In the genomic region with DNA sequence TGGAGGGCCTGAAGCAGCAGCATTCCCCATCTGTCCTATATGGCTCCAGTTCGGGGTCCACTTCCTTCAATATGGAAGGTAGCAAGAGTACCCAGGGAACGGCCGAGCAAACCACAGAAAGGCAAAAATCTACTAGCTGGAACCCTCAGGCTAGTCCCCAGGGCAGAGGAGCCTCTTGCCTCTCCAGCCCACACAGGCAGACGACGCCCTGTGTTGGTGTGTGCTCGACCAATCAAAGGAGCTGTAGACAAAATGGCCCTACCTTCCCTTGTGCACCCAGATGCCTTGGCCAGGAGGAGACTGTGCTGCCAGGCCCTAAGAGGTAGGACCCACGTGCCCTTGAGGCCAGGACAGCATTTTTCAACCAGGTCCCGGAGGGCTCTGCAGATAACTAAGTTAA, we compare ENCODE assay signal across 17 cellular contexts.
A peak's percentile ranks its signal among the peaks of the same experiment; 100 is the strongest.
DNase-seq lines count a peak whose midpoint lies in the region; ATAC-seq and TF ChIP-seq lines count a peak whose summit lies in the region.
"Had no signal": no experiment of that assay in that cellular context is flagged by ENCODE, and none has a peak within 500 bp of the region (broad histone marks: within the 10 kb centered on the region; RNA-seq: fewer than 3 reads in every experiment).

No MANE protein-coding gene starts in this region.

- H3K27me3 ChIP-seq in HCT116 (ENCODE audit: insufficient read depth, low read length) (no peaks in the 10 kb centered on the region), lower lobe of right lung (ENCODE audit: low read depth) (no peaks in the 10 kb centered on the region), thymus (ENCODE audit: control insufficient read depth, insufficient read depth) (no peaks in the 10 kb centered on the region)
- H3K27me3 ChIP-seq: adrenal gland, BE2C, SJCRH30 had no signal

- H2AFZ ChIP-seq in HCT116 (ENCODE audit: low read depth, low read length, poor library complexity, severe bottlenecking), result no peak overlapping the region

- no peak for TF ChIP-seq POLR2A in HCT116 (IDR thresholded peaks at IDR 0.05; ENCODE audit: borderline replicate concordance, extremely low read depth, insufficient read depth, insufficient read length)

- peaks cover 6% of the 10 kb centered on the region for H3K36me3 Mint-ChIP-seq in endothelial cell (ENCODE audit: low read depth, unreplicated experiment)

- H3K36me3 ChIP-seq in HCT116 (ENCODE audit: control insufficient read depth in 1 of 2, insufficient read depth in 2 of 2, low read length in 2 of 2), result no peaks in the 10 kb centered on the region
- H3K36me3 ChIP-seq in lower lobe of right lung, result no peaks in the 10 kb centered on the region
- H3K36me3 ChIP-seq in thymus (ENCODE audit: control insufficient read depth, insufficient read depth), result peaks cover 23% of the 10 kb centered on the region
- H3K36me3 ChIP-seq: BE2C, SJCRH30 had no signal

- ATAC-seq in HCT116, result peak; percentile 24; the same call in 1 of the 2 replicates
- no peak for ATAC-seq in lower lobe of right lung
- ATAC-seq in GM21381 (IDR thresholded peaks at IDR 0.05; ENCODE audit: unreplicated experiment), result no peak

- H3K4me3 ChIP-seq in HCT116 (replicated peaks in 1 of 2; ENCODE audit: low read depth in 1 of 2, low read length in 2 of 2), result no peak overlapping the region
- no peak overlapping the region for H3K4me3 ChIP-seq in lower lobe of right lung
- H3K4me3 ChIP-seq in thymus (ENCODE audit: low read length), result no peak overlapping the region
- H3K4me3 ChIP-seq in coronary artery, result no peak overlapping the region
- H3K4me3 ChIP-seq: adrenal gland, SJCRH30 had no signal

- CTCF ChIA-PET in HCT116 (lab: Charles Lee), result no interaction called here

- H3K9me3 Mint-ChIP-seq in endothelial cell (ENCODE audit: unreplicated experiment), result no peaks in the 10 kb centered on the region
- H3K9me3 Mint-ChIP-seq: activated CD4-positive, alpha-beta T cell treated with anti-CD3 and anti-CD28 coated beads, Interleukin-2, amount 10 ng/mL, durations not matched to agents 7 days and 5 days; endodermal cell; nephron had no signal

- H3K27ac ChIP-seq in HCT116 (ENCODE audit: low read depth, low read length) (no peak overlapping the region), angular gyrus (ENCODE audit: low read depth, low read length) (peak overlapping the region; percentile 70), lower lobe of right lung (peak overlapping the region; percentile 72), thymus (ENCODE audit: low read depth) (peak overlapping the region; percentile 1), coronary artery (peak overlapping the region in 1 of 2 donors; percentile 43)
- H3K27ac ChIP-seq: SJCRH30 had no signal

- no peak overlapping the region for H3K4me3 Mint-ChIP-seq in endothelial cell (ENCODE audit: unreplicated experiment)
- H3K4me3 Mint-ChIP-seq: activated CD4-positive, alpha-beta T cell treated with anti-CD3 and anti-CD28 coated beads, Interleukin-2, amount 10 ng/mL, durations not matched to agents 7 days and 5 days; endodermal cell; nephron had no signal

- H3K9ac ChIP-seq in HCT116 (ENCODE audit: low read length), result no peak overlapping the region

- peaks cover 10% of the 10 kb centered on the region for H3K27me3 Mint-ChIP-seq in endothelial cell (ENCODE audit: unreplicated experiment)
- H3K27me3 Mint-ChIP-seq: activated CD4-positive, alpha-beta T cell treated with anti-CD3 and anti-CD28 coated beads, Interleukin-2, amount 10 ng/mL, durations not matched to agents 7 days and 5 days had no signal

- H4K20me1 ChIP-seq in HCT116 (ENCODE audit: insufficient read depth), result no peaks in the 10 kb centered on the region

- no peaks in the 10 kb centered on the region; the same call in 1 of the 2 replicates for H3K79me2 ChIP-seq in HCT116 (ENCODE audit: insufficient read depth, low read length)

- DNase-seq in HCT116 (ENCODE audit: low read depth, low spot score), result no peak
- DNase-seq in lower lobe of right lung, result no peak
- DNase-seq in endothelial cell (ENCODE audit: low spot score), result no peak
- no peak for DNase-seq in coronary artery (ENCODE audit: low spot score)
- DNase-seq: activated CD4-positive, alpha-beta T cell treated with anti-CD3 and anti-CD28 coated beads, Interleukin-2, amount 10 ng/mL, durations not matched to agents 7 days and 5 days; adrenal gland; BE2C; caudate nucleus; endodermal cell; foreskin fibroblast; NCI-H2081; NCI-H526 treated with DMSO at 0.1 percent for 48 hours; SJCRH30 had no signal

- no peak overlapping the region for H3K4me2 ChIP-seq in HCT116 (ENCODE audit: low read length)

- no peak overlapping the region for H3K27ac Mint-ChIP-seq in endothelial cell (ENCODE audit: unreplicated experiment)
- H3K27ac Mint-ChIP-seq: endodermal cell, nephron had no signal

- POLR2A ChIA-PET in HCT116 (lab: Charles Lee), result no interaction called here

- TF ChIP-seq CTCF in HCT116 (IDR thresholded peaks at IDR 0.05 in 2 of 3, conservative IDR thresholded peaks at IDR 0.05 in 1 of 3; ENCODE audit: borderline replicate concordance in 1 of 3, insufficient read depth in 1 of 3, low read depth in 2 of 3, low read length in 2 of 3) (no peak), lower lobe of right lung (IDR thresholded peaks at IDR 0.05) (no peak), endothelial cell (IDR thresholded peaks at IDR 0.05; ENCODE audit: unreplicated experiment) (no peak), coronary artery (IDR thresholded peaks at IDR 0.05) (no peak)

- no peaks in the 10 kb centered on the region for H3K9me2 ChIP-seq in HCT116 (ENCODE audit: insufficient read depth)

- H3K4me1 ChIP-seq in HCT116 (ENCODE audit: control insufficient read depth in 1 of 2, insufficient read depth in 2 of 2, low read length in 2 of 2), result peaks cover 4 to 10% of the 10 kb centered on the region in 2 experiments; a peak in 3 of 4 replicates
- peaks cover 81% of the 10 kb centered on the region for H3K4me1 ChIP-seq in lower lobe of right lung
- peaks cover 88% of the 10 kb centered on the region for H3K4me1 ChIP-seq in thymus (ENCODE audit: control insufficient read depth, insufficient read depth, low read length)

- TF ChIP-seq RAD21 in HCT116 (IDR thresholded peaks at IDR 0.05; ENCODE audit: low read depth), result no peak

- H3K9me3 ChIP-seq in HCT116 (ENCODE audit: control insufficient read depth in 1 of 2, insufficient read depth in 1 of 2, low read depth in 1 of 2, low read length in 2 of 2) (no peaks in the 10 kb centered on the region), lower lobe of right lung (no peaks in the 10 kb centered on the region), thymus (ENCODE audit: control insufficient read depth) (no peaks in the 10 kb centered on the region)
- H3K9me3 ChIP-seq: adrenal gland, BE2C, SJCRH30 had no signal

- 95% methylated on average over 8 of the region's 8 CpGs for WGBS in thymus

- intact Hi-C loops in HCT116 (cut with micrococcal nuclease) (no loop called here), lower lobe of right lung (cut with DNase I) (no loop called here)

- no TSS peak for BruUV-seq in HCT116 (replicated peaks; lab: Mats Ljungman, UMichigan)

- H3K4me1 Mint-ChIP-seq in endothelial cell (ENCODE audit: unreplicated experiment), result peaks cover 30% of the 10 kb centered on the region

- RAD21 ChIA-PET in HCT116 (lab: Charles Lee; ENCODE audit: low non-redundant PET in 1 of 2, low total read pairs in 2 of 2, uncharacterized antibody in 2 of 2, unreplicated experiment in 2 of 2), result no interaction called here

TF ChIP-seq in HCT116, 20 proteins besides CTCF, POLR2A, EP300 and RAD21:
- no peak for TF ChIP-seq CBX3 (IDR thresholded peaks at IDR 0.05; ENCODE audit: low read depth)
- TF ChIP-seq, protein P1, sequence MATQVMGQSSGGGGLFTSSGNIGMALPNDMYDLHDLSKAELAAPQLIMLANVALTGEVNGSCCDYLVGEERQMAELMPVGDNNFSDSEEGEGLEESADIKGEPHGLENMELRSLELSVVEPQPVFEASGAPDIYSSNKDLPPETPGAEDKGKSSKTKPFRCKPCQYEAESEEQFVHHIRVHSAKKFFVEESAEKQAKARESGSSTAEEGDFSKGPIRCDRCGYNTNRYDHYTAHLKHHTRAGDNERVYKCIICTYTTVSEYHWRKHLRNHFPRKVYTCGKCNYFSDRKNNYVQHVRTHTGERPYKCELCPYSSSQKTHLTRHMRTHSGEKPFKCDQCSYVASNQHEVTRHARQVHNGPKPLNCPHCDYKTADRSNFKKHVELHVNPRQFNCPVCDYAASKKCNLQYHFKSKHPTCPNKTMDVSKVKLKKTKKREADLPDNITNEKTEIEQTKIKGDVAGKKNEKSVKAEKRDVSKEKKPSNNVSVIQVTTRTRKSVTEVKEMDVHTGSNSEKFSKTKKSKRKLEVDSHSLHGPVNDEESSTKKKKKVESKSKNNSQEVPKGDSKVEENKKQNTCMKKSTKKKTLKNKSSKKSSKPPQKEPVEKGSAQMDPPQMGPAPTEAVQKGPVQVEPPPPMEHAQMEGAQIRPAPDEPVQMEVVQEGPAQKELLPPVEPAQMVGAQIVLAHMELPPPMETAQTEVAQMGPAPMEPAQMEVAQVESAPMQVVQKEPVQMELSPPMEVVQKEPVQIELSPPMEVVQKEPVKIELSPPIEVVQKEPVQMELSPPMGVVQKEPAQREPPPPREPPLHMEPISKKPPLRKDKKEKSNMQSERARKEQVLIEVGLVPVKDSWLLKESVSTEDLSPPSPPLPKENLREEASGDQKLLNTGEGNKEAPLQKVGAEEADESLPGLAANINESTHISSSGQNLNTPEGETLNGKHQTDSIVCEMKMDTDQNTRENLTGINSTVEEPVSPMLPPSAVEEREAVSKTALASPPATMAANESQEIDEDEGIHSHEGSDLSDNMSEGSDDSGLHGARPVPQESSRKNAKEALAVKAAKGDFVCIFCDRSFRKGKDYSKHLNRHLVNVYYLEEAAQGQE (IDR thresholded peaks at IDR 0.05; ENCODE audit: low read depth), result no peak
- no peak for TF ChIP-seq FOSL1 (IDR thresholded peaks at IDR 0.05; ENCODE audit: low read depth)
- TF ChIP-seq, protein P2, sequence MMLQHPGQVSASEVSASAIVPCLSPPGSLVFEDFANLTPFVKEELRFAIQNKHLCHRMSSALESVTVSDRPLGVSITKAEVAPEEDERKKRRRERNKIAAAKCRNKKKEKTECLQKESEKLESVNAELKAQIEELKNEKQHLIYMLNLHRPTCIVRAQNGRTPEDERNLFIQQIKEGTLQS (IDR thresholded peaks at IDR 0.05), result no peak
- TF ChIP-seq EZH2phosphoT487 (IDR thresholded peaks at IDR 0.05; ENCODE audit: borderline replicate concordance), result no peak
- no peak for TF ChIP-seq POLR2AphosphoS5 (IDR thresholded peaks at IDR 0.05; ENCODE audit: low read depth, low read length)
- TF ChIP-seq ZFX (IDR thresholded peaks at IDR 0.05), result no peak
- TF ChIP-seq YY1 (IDR thresholded peaks at IDR 0.05; ENCODE audit: extremely low read depth, insufficient replicate concordance, low read depth, low read length), result no peak
- TF ChIP-seq SP1 (IDR thresholded peaks at IDR 0.05; ENCODE audit: low read depth), result no peak
- no peak for TF ChIP-seq ZNF274 (IDR thresholded peaks at IDR 0.05; ENCODE audit: low read depth, low read length)
- no peak for TF ChIP-seq ELF1 (IDR thresholded peaks at IDR 0.05; ENCODE audit: borderline replicate concordance, low read depth)
